Comparison of ENCODE assay signal across 10 cellular contexts in genomic region chr12:99390707-99391106, GRCh38.
DNase-seq lines count a peak whose midpoint lies in the region; ATAC-seq and TF ChIP-seq lines count a peak whose summit lies in the region.
"Had no signal": no experiment of that assay in that cellular context is flagged by ENCODE, and none has a peak within 500 bp of the region (broad histone marks: within the 10 kb centered on the region; RNA-seq: fewer than 3 reads in every experiment).

No MANE protein-coding gene starts in this region.

- H3K9me3 ChIP-seq in adrenal gland (replicated peaks in 1 of 3) (no peaks in the 10 kb centered on the region), mucosa of descending colon (no peaks in the 10 kb centered on the region)

- H3K4me1 Mint-ChIP-seq in nephron progenitor cell: no peaks in the 10 kb centered on the region

- no peaks in the 10 kb centered on the region for H3K4me1 ChIP-seq in adrenal gland (replicated peaks in 1 of 2)
- H3K4me1 ChIP-seq in mucosa of descending colon (ENCODE audit: low read depth): no peaks in the 10 kb centered on the region

- H3K27ac Mint-ChIP-seq in nephron progenitor cell: no peak overlapping the region

- no peaks in the 10 kb centered on the region for H3K36me3 Mint-ChIP-seq in nephron progenitor cell (ENCODE audit: low read depth)

- H3K4me3 ChIP-seq in adrenal gland (no peak overlapping the region), mucosa of descending colon (no peak overlapping the region)

- H3K4me3 Mint-ChIP-seq in nephron progenitor cell: no peak overlapping the region
- H3K4me3 Mint-ChIP-seq: activated T-cell treated with anti-CD3 and anti-CD28 coated beads, Interleukin-2, amount 50 U/mL, for 4 hours had no signal

- 75 to 81% (median 78%) methylated on average over 7 of the region's 7 CpGs for WGBS in adrenal gland, 4 donors

- H3K36me3 ChIP-seq in adrenal gland (replicated peaks in 1 of 2): no peaks in the 10 kb centered on the region
- no peaks in the 10 kb centered on the region for H3K36me3 ChIP-seq in mucosa of descending colon (ENCODE audit: low read depth)

- peak; percentile 58 for DNase-seq in ELF-1 (ENCODE audit: low read depth, low spot score)
- peak in 4 of 7 donors; percentile 4 to 28 (median 13) for DNase-seq in adrenal gland
- DNase-seq in nephron progenitor cell: peak; percentile 49
- DNase-seq in mucosa of descending colon: no peak
- DNase-seq in NCI-H187 (lab: John Stamatoyannopoulos, UW): no peak
- DNase-seq in NOMO-1 treated with DMSO at 0.1 percent for 48 hours (lab: John Stamatoyannopoulos, UW; ENCODE audit: unreplicated experiment): no peak
- DNase-seq: activated T-cell treated with anti-CD3 and anti-CD28 coated beads, Interleukin-2, amount 50 U/mL, for 4 hours; stimulated activated CD4-positive, alpha-beta T cell treated with anti-CD3 and anti-CD28 coated beads, Interleukin-2, amount 100 ng/mL, for 48 hours had no signal

- no peaks in the 10 kb centered on the region for H3K9me3 Mint-ChIP-seq in nephron progenitor cell
- H3K9me3 Mint-ChIP-seq: activated T-cell treated with anti-CD3 and anti-CD28 coated beads, Interleukin-2, amount 50 U/mL, for 4 hours had no signal

- peak; percentile 46 for ATAC-seq in HG03280 (IDR thresholded peaks at IDR 0.05; ENCODE audit: unreplicated experiment)
- ATAC-seq in HG03095 (IDR thresholded peaks at IDR 0.05; ENCODE audit: unreplicated experiment): no peak
- ATAC-seq in mucosa of descending colon: no peak
- ATAC-seq: activated T-cell treated with anti-CD3 and anti-CD28 coated beads, Interleukin-2, amount 50 U/mL, for 4 hours had no signal

- TF ChIP-seq CTCF in adrenal gland (IDR thresholded peaks at IDR 0.05) (peak in 3 of 6 experiments; percentile 21 to 31 (median 21)), nephron progenitor cell (IDR thresholded peaks at IDR 0.05) (peak; percentile 50), mucosa of descending colon (IDR thresholded peaks at IDR 0.05) (no peak)

- no peaks in the 10 kb centered on the region for H3K27me3 ChIP-seq in adrenal gland

- no peaks in the 10 kb centered on the region for H3K27me3 Mint-ChIP-seq in nephron progenitor cell (ENCODE audit: low read depth, poor library complexity)

- intact Hi-C loops in adrenal gland (cut with DNase I): loop anchor here in 1 of 2 donors (10.0 kb wide), 1 partner anchor 374 kb away; no protein-coding TSS in a partner anchor
- intact Hi-C loops in mucosa of descending colon (cut with DNase I, micrococcal nuclease): no loop called here

- TF ChIP-seq POLR2A in adrenal gland (IDR thresholded peaks at IDR 0.05): no peak

- no peak overlapping the region for H3K27ac ChIP-seq in adrenal gland

Comparison
In these comparisons a context has a peak if more than half of its experiments do, and no peak if none do; other contexts are left out.
1. DNase-seq: peak in ELF-1 (single experiment), adrenal gland (4 of 7) and nephron progenitor cell (single experiment); none in mucosa of descending colon (0 of 3), NCI-H187 (0 of 2) and NOMO-1 treated with DMSO at 0.1 percent for 48 hours (single experiment).